ENCODE assay signal across 8 cellular contexts in genomic region chr9:34651286-34651685, GRCh38. TPM values are rescaled to one million over a fixed set of nuclear protein-coding genes. Genes with fewer than 3 reads are reported as not detected.
DNase-seq lines count a peak whose midpoint lies in the region; ATAC-seq and TF ChIP-seq lines count a peak whose summit lies in the region.

No MANE protein-coding gene starts in this region.

- DNase-seq in Peyer's patch (no peak), fibroblast of gingiva (ENCODE audit: low read depth) (peak; percentile 52), neural progenitor cell (ENCODE audit: low spot score) (no peak), GM19238 (ENCODE audit: insufficient read length, low spot score) (no peak)
- DNase-seq in naive thymus-derived CD8-positive, alpha-beta T cell: no peak

- H4K20me1 ChIP-seq in neural progenitor cell (ENCODE audit: low read depth): peaks cover 8% of the 10 kb centered on the region

- H3K27ac Mint-ChIP-seq in neural progenitor cell: peak overlapping the region; percentile 96
- H3K27ac Mint-ChIP-seq in naive thymus-derived CD8-positive, alpha-beta T cell: peak overlapping the region in 5 of 10 donors; percentile 15 to 66 (median 53)

- H3K4me3 Mint-ChIP-seq in neural progenitor cell: peak overlapping the region; percentile 85
- H3K4me3 Mint-ChIP-seq in naive thymus-derived CD8-positive, alpha-beta T cell: no peak overlapping the region

- peak overlapping the region; percentile 62 for H3K27ac ChIP-seq in ACC112 (ENCODE audit: low read depth, low read length)
- H3K27ac ChIP-seq in Peyer's patch: peak overlapping the region; percentile 47 to 91 (median 81)
- H3K27ac ChIP-seq in neural progenitor cell: no peak overlapping the region

- H2AFZ ChIP-seq in ACC112 (ENCODE audit: low read length, unreplicated experiment): no peak overlapping the region
- no peak overlapping the region for H2AFZ ChIP-seq in neural progenitor cell (replicated peaks)

- H3K79me2 ChIP-seq in ACC112 (ENCODE audit: control insufficient read depth, insufficient read depth, low read length, unreplicated experiment): peaks cover 12% of the 10 kb centered on the region
- peaks cover 16% of the 10 kb centered on the region for H3K79me2 ChIP-seq in neural progenitor cell (ENCODE audit: low read depth)

- H3K4me1 ChIP-seq in ACC112 (ENCODE audit: control insufficient read depth, insufficient read depth, low read length, unreplicated experiment) (peaks cover 48% of the 10 kb centered on the region), Peyer's patch (peaks cover 4 to 57% (median 16%) of the 10 kb centered on the region in 4 donors), neural progenitor cell (peaks cover 35% of the 10 kb centered on the region)

- H3K9me3 ChIP-seq in Peyer's patch: no peaks in the 10 kb centered on the region
- H3K9me3 ChIP-seq in neural progenitor cell (ENCODE audit: low read depth): no peaks in the 10 kb centered on the region

- ATAC-seq in naive thymus-derived CD8-positive, alpha-beta T cell: no peak
- ATAC-seq in HG03571 (IDR thresholded peaks at IDR 0.05; ENCODE audit: unreplicated experiment) (no peak), GM18511 (IDR thresholded peaks at IDR 0.05; ENCODE audit: unreplicated experiment) (no peak)

- no peaks in the 10 kb centered on the region for H3K27me3 ChIP-seq in ACC112 (ENCODE audit: insufficient read depth, low read length)
- H3K27me3 ChIP-seq in Peyer's patch: no peaks in the 10 kb centered on the region
- H3K27me3 ChIP-seq in neural progenitor cell: no peaks in the 10 kb centered on the region

- peaks cover 9% of the 10 kb centered on the region for H3K27me3 Mint-ChIP-seq in neural progenitor cell (ENCODE audit: insufficient read depth, low read depth)
- H3K27me3 Mint-ChIP-seq in naive thymus-derived CD8-positive, alpha-beta T cell: no peaks in the 10 kb centered on the region

- H3K4me2 ChIP-seq in neural progenitor cell: peak overlapping the region; percentile 81

- peaks cover 13% of the 10 kb centered on the region for H3K36me3 Mint-ChIP-seq in neural progenitor cell
- H3K36me3 Mint-ChIP-seq in naive thymus-derived CD8-positive, alpha-beta T cell: peaks cover 0 to 40% (median 6%) of the 10 kb centered on the region in 3 donors

- peaks cover 32% of the 10 kb centered on the region for H3F3A ChIP-seq in neural progenitor cell (ENCODE audit: low read depth)

- H3K4me1 Mint-ChIP-seq in neural progenitor cell: peaks cover 66% of the 10 kb centered on the region
- H3K4me1 Mint-ChIP-seq in naive thymus-derived CD8-positive, alpha-beta T cell: peaks cover 40 to 58% (median 48%) of the 10 kb centered on the region in 4 donors

- H3K9ac ChIP-seq in neural progenitor cell: peak overlapping the region; percentile 30

- no peaks in the 10 kb centered on the region for H3K9me3 Mint-ChIP-seq in neural progenitor cell
- no peaks in the 10 kb centered on the region for H3K9me3 Mint-ChIP-seq in naive thymus-derived CD8-positive, alpha-beta T cell

- TF ChIP-seq POLR2A in Peyer's patch (IDR thresholded peaks at IDR 0.05): no peak

- H3K36me3 ChIP-seq in ACC112 (ENCODE audit: insufficient read depth, low read length): no peaks in the 10 kb centered on the region
- H3K36me3 ChIP-seq in Peyer's patch: peaks cover 0 to 25% (median 0%) of the 10 kb centered on the region in 3 donors
- H3K36me3 ChIP-seq in neural progenitor cell: no peaks in the 10 kb centered on the region

- peak overlapping the region; percentile 76 for H3K4me3 ChIP-seq in ACC112 (ENCODE audit: low read depth, low read length)
- peak overlapping the region in 2 of 4 donors; percentile 37 to 42 for H3K4me3 ChIP-seq in Peyer's patch
- H3K4me3 ChIP-seq in neural progenitor cell: peak overlapping the region; percentile 50

- POLR2A ChIA-PET in naive thymus-derived CD8-positive, alpha-beta T cell (lab: Charles Lee): interaction anchor here (1.0 kb wide), 1 partner anchor 14 kb away, joined by 6 read pairs; the partner anchor contains the start of gene SIGMAR1

- TF ChIP-seq CTCF in Peyer's patch (IDR thresholded peaks at IDR 0.05) (no peak), neural progenitor cell (IDR thresholded peaks at IDR 0.05) (no peak)

RNA-seq across cellular contexts. Expression of gene IL11RA, which starts 0.7 kb away (rescaled TPM):
- 10 to 100 TPM; 37.8 to 98.3 (median 58.0) TPM for total RNA-seq in Peyer's patch
- 11.4 and 12.7 TPM in 2 replicates for total RNA-seq in neural progenitor cell (ENCODE audit: low replicate concordance)
- 100 to 1,000 TPM; 135 to 144 TPM for total RNA-seq in naive thymus-derived CD8-positive, alpha-beta T cell
- polyA plus RNA-seq in naive thymus-derived CD8-positive, alpha-beta T cell: 1 to 10 TPM; 5.1 to 7.7 (median 6.1) TPM

RNA-seq across cellular contexts. Expression of gene GALT, which starts 4.8 kb away (rescaled TPM):
- total RNA-seq in Peyer's patch (100 to 1,000 TPM; 111 to 310 (median 185) TPM), neural progenitor cell (ENCODE audit: low replicate concordance) (32.1 and 43.7 TPM in 2 replicates)
- 100 to 1,000 TPM; 170 to 181 TPM for total RNA-seq in naive thymus-derived CD8-positive, alpha-beta T cell
- 10 to 100 TPM; 38.2 to 46.7 (median 42.0) TPM for polyA plus RNA-seq in naive thymus-derived CD8-positive, alpha-beta T cell

RNA-seq across cellular contexts. Expression of gene CCL27, which starts 11.2 kb away (rescaled TPM):
- not detected for total RNA-seq in Peyer's patch
- 0.37 and 0.67 TPM in 2 replicates for total RNA-seq in neural progenitor cell (ENCODE audit: low replicate concordance)
- not detected for total RNA-seq in naive thymus-derived CD8-positive, alpha-beta T cell
- polyA plus RNA-seq in naive thymus-derived CD8-positive, alpha-beta T cell: not detected

RNA-seq across cellular contexts. Expression of gene SIGMAR1, which starts 13.7 kb away (rescaled TPM):
- total RNA-seq in Peyer's patch: 100 to 1,000 TPM in 3 of 4 donors, 10 to 100 TPM in 1; 63.5 to 138 (median 111) TPM
- total RNA-seq in neural progenitor cell (ENCODE audit: low replicate concordance): 37.8 and 108 TPM in 2 replicates
- 10 to 100 TPM; 37.7 to 39.8 TPM for total RNA-seq in naive thymus-derived CD8-positive, alpha-beta T cell
- 10 to 100 TPM; 67.9 to 78.4 (median 71.8) TPM for polyA plus RNA-seq in naive thymus-derived CD8-positive, alpha-beta T cell

RNA-seq across cellular contexts. Expression of gene ARID3C, which starts 22.4 kb away (rescaled TPM):
- under 1 TPM in 1 of 4 donors, not detected in 3; 0.53 TPM for total RNA-seq in Peyer's patch
- 4.7 and 5.3 TPM in 2 replicates for total RNA-seq in neural progenitor cell (ENCODE audit: low replicate concordance)
- total RNA-seq in naive thymus-derived CD8-positive, alpha-beta T cell: under 1 TPM in 1 of 2 experiments, not detected in 1; 0.27 TPM
- not detected for polyA plus RNA-seq in naive thymus-derived CD8-positive, alpha-beta T cell
